Comparison of ENCODE assay signal across 12 cellular contexts in genomic region chr22:30187094-30187493, GRCh38. TPM values are rescaled to one million over a fixed set of nuclear protein-coding genes. Genes with fewer than 3 reads are reported as not detected.
"Had no signal": no experiment of that assay in that cellular context is flagged by ENCODE, and none has a peak within 500 bp of the region (broad histone marks: within the 10 kb centered on the region; RNA-seq: fewer than 3 reads in every experiment).

No MANE protein-coding gene starts in this region.

- DNase-seq: dorsolateral prefrontal cortex; endodermal cell; head of caudate nucleus; immature natural killer cell; mesendoderm; natural killer cell; stimulated activated CD4-positive, alpha-beta T cell treated with anti-CD3 and anti-CD28 coated beads, Interleukin-12 subunit alpha, Interleukin-12 subunit beta, amount 100 ng/mL, for 4 hours; T-helper 9 cell; tibial artery; uterus had no signal

- H3K36me3 Mint-ChIP-seq: immature natural killer cell; natural killer cell; stimulated activated effector memory CD8-positive, alpha-beta T cell treated with anti-CD3 and anti-CD28 coated beads, Interleukin-12 subunit alpha, Interleukin-12 subunit beta, amount 100 ng/mL, for 72 hours had no signal

- H3K4me3 Mint-ChIP-seq: endodermal cell; natural killer cell; stimulated activated effector memory CD8-positive, alpha-beta T cell treated with anti-CD3 and anti-CD28 coated beads, Interleukin-12 subunit alpha, Interleukin-12 subunit beta, amount 100 ng/mL, for 72 hours had no signal

- H3K27ac Mint-ChIP-seq: endodermal cell; stimulated activated effector memory CD8-positive, alpha-beta T cell treated with anti-CD3 and anti-CD28 coated beads, Interleukin-12 subunit alpha, Interleukin-12 subunit beta, amount 100 ng/mL, for 72 hours had no signal

- ATAC-seq: stimulated activated effector memory CD8-positive, alpha-beta T cell treated with anti-CD3 and anti-CD28 coated beads, Interleukin-12 subunit alpha, Interleukin-12 subunit beta, amount 100 ng/mL, for 72 hours had no signal

- H3K9me3 Mint-ChIP-seq: endodermal cell; immature natural killer cell; stimulated activated effector memory CD8-positive, alpha-beta T cell treated with anti-CD3 and anti-CD28 coated beads, Interleukin-12 subunit alpha, Interleukin-12 subunit beta, amount 100 ng/mL, for 72 hours had no signal

RNA-seq across cellular contexts. Expression of gene LIF, which starts 59.5 kb away (rescaled TPM):
- total RNA-seq: frontal cortex had no signal
